In the genomic region with DNA sequence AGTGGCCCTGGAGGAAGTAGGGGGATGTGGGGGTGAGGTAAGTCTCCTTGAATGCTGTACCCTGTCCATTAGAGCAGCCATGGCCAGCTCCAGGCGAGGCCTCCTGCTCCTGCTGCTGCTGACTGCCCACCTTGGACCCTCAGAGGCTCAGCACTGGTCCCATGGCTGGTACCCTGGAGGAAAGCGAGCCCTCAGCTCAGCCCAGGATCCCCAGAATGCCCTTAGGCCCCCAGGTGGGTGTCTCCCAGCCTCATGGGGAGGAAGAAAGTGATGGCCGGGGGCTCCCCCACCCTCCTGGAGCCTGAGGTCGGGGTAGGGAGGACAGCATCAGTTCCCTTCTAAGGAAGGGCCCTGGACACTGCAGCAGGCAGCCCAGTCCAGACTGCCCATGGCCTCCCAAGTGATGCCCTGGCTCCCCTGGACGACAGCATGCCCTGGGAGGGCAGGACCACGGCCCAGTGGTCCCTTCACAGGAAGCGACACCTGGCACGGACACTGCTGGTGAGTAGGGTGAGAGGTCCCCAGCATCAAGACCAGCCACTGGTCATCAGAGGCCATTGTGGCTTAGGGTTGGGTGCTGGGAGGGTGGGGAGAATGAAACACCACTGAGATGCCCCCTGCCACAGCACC, we compare ENCODE assay signal across 1 cellular context.
TF ChIP-seq lines count a peak whose summit lies in the region.

No MANE protein-coding gene starts in this region.

TF ChIP-seq in A549, 52 proteins besides CTCF, POLR2A, EP300 and RAD21:
- TF ChIP-seq, protein P1, sequence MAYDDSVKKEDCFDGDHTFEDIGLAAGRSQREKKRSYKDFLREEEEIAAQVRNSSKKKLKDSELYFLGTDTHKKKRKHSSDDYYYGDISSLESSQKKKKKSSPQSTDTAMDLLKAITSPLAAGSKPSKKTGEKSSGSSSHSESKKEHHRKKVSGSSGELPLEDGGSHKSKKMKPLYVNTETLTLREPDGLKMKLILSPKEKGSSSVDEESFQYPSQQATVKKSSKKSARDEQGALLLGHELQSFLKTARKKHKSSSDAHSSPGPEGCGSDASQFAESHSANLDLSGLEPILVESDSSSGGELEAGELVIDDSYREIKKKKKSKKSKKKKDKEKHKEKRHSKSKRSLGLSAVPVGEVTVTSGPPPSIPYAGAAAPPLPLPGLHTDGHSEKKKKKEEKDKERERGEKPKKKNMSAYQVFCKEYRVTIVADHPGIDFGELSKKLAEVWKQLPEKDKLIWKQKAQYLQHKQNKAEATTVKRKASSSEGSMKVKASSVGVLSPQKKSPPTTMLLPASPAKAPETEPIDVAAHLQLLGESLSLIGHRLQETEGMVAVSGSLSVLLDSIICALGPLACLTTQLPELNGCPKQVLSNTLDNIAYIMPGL (CRISPR knock-in tag; IDR thresholded peaks at IDR 0.05; ENCODE audit: borderline replicate concordance): no peak
- TF ChIP-seq TP53 (CRISPR knock-in tag; IDR thresholded peaks at IDR 0.05): no peak
- TF ChIP-seq POLR2AphosphoS2 (conservative IDR thresholded peaks at IDR 0.05; ENCODE audit: low read length): no peak
- TF ChIP-seq, protein P2, sequence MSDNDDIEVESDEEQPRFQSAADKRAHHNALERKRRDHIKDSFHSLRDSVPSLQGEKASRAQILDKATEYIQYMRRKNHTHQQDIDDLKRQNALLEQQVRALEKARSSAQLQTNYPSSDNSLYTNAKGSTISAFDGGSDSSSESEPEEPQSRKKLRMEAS (IDR thresholded peaks at IDR 0.05): no peak
- no peak for TF ChIP-seq CHD4 (IDR thresholded peaks at IDR 0.05; ENCODE audit: borderline replicate concordance)
- TF ChIP-seq FOSL2 (IDR thresholded peaks at IDR 0.05): no peak
- TF ChIP-seq FOSL2 (CRISPR knock-in tag; IDR thresholded peaks at IDR 0.05): no peak
- TF ChIP-seq NPAS2 (CRISPR knock-in tag; IDR thresholded peaks at IDR 0.05; ENCODE audit: borderline replicate concordance): no peak
- TF ChIP-seq CEBPB (IDR thresholded peaks at IDR 0.05): no peak
- no peak for TF ChIP-seq FOXS1 (CRISPR knock-in tag; IDR thresholded peaks at IDR 0.05)
- TF ChIP-seq KDM1A (IDR thresholded peaks at IDR 0.05; ENCODE audit: low read depth): no peak
- no peak for TF ChIP-seq RNF2 (IDR thresholded peaks at IDR 0.05; ENCODE audit: borderline replicate concordance, low read depth)
- no peak for TF ChIP-seq JUNB (IDR thresholded peaks at IDR 0.05)
- no peak for TF ChIP-seq HDAC2 (IDR thresholded peaks at IDR 0.05)
- TF ChIP-seq ZNF302 (CRISPR knock-in tag; IDR thresholded peaks at IDR 0.05): no peak
- no peak for TF ChIP-seq CBX8 (IDR thresholded peaks at IDR 0.05)
- no peak for TF ChIP-seq ELK1 (IDR thresholded peaks at IDR 0.05; ENCODE audit: low read depth, low read length)
- TF ChIP-seq NFE2L2 (conservative IDR thresholded peaks at IDR 0.05; ENCODE audit: low read length): no peak
TF ChIP-seq in A549: peak in this region for 0.
